In the genomic region with DNA sequence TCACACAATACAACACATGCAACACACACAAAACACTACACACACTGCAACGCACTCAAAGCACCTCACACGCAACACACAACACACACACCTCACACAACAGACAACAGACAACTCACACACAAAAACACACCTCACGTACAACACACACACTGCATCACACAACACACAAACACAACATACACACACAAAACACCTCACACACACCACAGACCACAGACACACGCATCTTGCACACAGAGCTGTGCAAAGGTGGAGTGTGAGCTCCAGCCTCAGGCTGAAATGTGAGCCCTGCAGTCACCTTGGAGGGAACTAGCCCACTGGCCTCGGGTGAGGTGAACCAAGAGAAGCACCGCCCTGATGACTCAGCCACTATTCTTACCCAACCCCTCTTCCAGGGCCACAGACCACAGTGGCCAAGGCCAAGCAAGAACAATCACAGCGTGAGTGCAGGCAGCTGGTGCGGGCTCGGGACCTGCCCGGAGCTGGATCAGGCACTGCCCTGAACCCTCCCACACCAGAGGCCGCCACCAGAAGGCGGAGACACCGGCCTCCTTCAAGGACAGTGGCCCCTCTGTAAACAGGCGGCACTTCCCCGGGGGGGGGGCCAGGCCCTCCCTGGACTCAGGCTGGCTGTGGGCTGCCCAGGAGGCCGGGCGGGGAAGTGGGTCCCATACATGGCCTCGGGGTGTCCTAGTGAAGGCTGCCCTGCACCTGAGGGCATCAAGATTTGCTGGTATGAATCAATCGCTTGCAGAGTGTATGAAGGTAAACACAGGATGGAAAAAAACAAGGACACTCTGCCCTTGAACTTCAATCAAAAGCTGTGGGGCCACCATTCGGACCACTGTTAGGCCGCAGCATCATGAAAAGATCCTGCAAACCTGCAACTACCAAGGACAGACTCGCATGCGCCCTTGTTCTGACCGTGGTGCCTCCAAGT, we compare ENCODE assay signal across 8 cellular contexts.
DNase-seq lines count a peak whose midpoint lies in the region; ATAC-seq and TF ChIP-seq lines count a peak whose summit lies in the region.

No MANE protein-coding gene starts in this region.

- intact Hi-C loops in Panc1 (cut with micrococcal nuclease; ENCODE audit: unreplicated experiment): no loop called here

- peak overlapping the region; percentile 80 for H3K27ac ChIP-seq in Panc1 (ENCODE audit: low read length)
- no peak overlapping the region for H3K27ac ChIP-seq in endodermal cell (ENCODE audit: low read depth, low read length)

- peaks cover 6% of the 10 kb centered on the region for H3K27me3 Mint-ChIP-seq in endodermal cell (ENCODE audit: insufficient read depth)

- peaks cover 89% of the 10 kb centered on the region for H3K4me1 ChIP-seq in Panc1 (ENCODE audit: control insufficient read depth, insufficient read depth, low read length)
- H3K4me1 ChIP-seq in endodermal cell (ENCODE audit: control insufficient read depth, insufficient read depth, low read length): peaks cover 9% of the 10 kb centered on the region
- H3K4me1 ChIP-seq in mucosa of stomach (ENCODE audit: control insufficient read depth, insufficient read depth, low read length): peaks cover 91% of the 10 kb centered on the region

- DNase-seq in ELF-1 (ENCODE audit: low read depth, low spot score): peak; percentile 96
- DNase-seq in Panc1 (ENCODE audit: low read depth, low spot score): peak; percentile 82
- peak; percentile 90 for DNase-seq in endodermal cell
- no peak for DNase-seq in cerebellar cortex (ENCODE audit: low spot score)
- DNase-seq in activated gamma-delta T cell (lab: John Stamatoyannopoulos, UW): no peak

- H3K27me3 ChIP-seq in Panc1 (ENCODE audit: control insufficient read depth, insufficient read depth, low read length) (no peaks in the 10 kb centered on the region), endodermal cell (ENCODE audit: control insufficient read depth, insufficient read depth, low read length, poor library complexity, severe bottlenecking) (no peaks in the 10 kb centered on the region), mucosa of stomach (ENCODE audit: control insufficient read depth, insufficient read depth, low read length) (no peaks in the 10 kb centered on the region)

- WGBS in endodermal cell (ENCODE audit: insufficient coverage in 1 of 2, insufficient read length in 1 of 2), 2 experiments: 85 to 97% methylated on average over 7 to 24 of the region's 24 CpGs

- H3K4me3 Mint-ChIP-seq in endodermal cell: no peak overlapping the region

- TF ChIP-seq CTCF in Panc1 (IDR thresholded peaks at IDR 0.05): no peak
- TF ChIP-seq CTCF in endodermal cell (conservative IDR thresholded peaks at IDR 0.05): no peak

- peak overlapping the region in 1 of 2 experiments; percentile 14; a peak in 2 of 4 replicates for H3K4me3 ChIP-seq in Panc1 (ENCODE audit: low read depth in 2 of 2, low read length in 2 of 2)
- no peak overlapping the region for H3K4me3 ChIP-seq in endodermal cell (ENCODE audit: low read length)
- peak overlapping the region; percentile 5 for H3K4me3 ChIP-seq in mucosa of stomach (ENCODE audit: low read length)

- POLR2A ChIA-PET in Panc1 (lab: Charles Lee): interaction anchor here (0.6 to 0.7 kb wide), 2 partner anchors 9 to 94 kb away, joined by 3 read pairs; no protein-coding TSS in a partner anchor

- H3K36me3 Mint-ChIP-seq in endodermal cell (ENCODE audit: low read depth): no peaks in the 10 kb centered on the region

- no peaks in the 10 kb centered on the region for H3K9me3 Mint-ChIP-seq in endodermal cell

- CTCF ChIA-PET in Panc1 (lab: Charles Lee): interaction anchor here (0.5 kb wide), 1 partner anchor 19 kb away, joined by 6 read pairs; no protein-coding TSS in a partner anchor

- H3K9me3 ChIP-seq in Panc1 (ENCODE audit: control insufficient read depth, insufficient read depth, low read depth, low read length) (no peaks in the 10 kb centered on the region), endodermal cell (ENCODE audit: control insufficient read depth, low read length) (no peaks in the 10 kb centered on the region), mucosa of stomach (ENCODE audit: control insufficient read depth, low read length) (no peaks in the 10 kb centered on the region)

- in situ Hi-C loops in Panc1 (cut with HindIII; ENCODE audit: low pct_unique_long_range_greater_than_20kb, low sequenced_read_pairs): no loop called here

- H3K9ac ChIP-seq in endodermal cell (ENCODE audit: extremely low read depth, low read length, poor library complexity, severe bottlenecking) (no peak overlapping the region), mucosa of stomach (ENCODE audit: low read length) (no peak overlapping the region)

- BruUV-seq in Panc1 (replicated peaks; lab: Mats Ljungman, UMichigan): no TSS peak

- ATAC-seq in GM19455 (IDR thresholded peaks at IDR 0.05; ENCODE audit: unreplicated experiment) (peak; percentile 74), HG03378 (IDR thresholded peaks at IDR 0.05; ENCODE audit: unreplicated experiment) (peak; percentile 96), Panc1 (peak; percentile 86)

- H3K36me3 ChIP-seq in Panc1 (ENCODE audit: control insufficient read depth, insufficient read depth, low read length) (peaks cover 3% of the 10 kb centered on the region), endodermal cell (ENCODE audit: control insufficient read depth, insufficient read depth, low read length) (peaks cover 3% of the 10 kb centered on the region), mucosa of stomach (ENCODE audit: control insufficient read depth, insufficient read depth, low read length) (no peaks in the 10 kb centered on the region)

- H3K27ac Mint-ChIP-seq in endodermal cell: no peak overlapping the region

- H3K4me1 Mint-ChIP-seq in endodermal cell: peaks cover 31% of the 10 kb centered on the region

Comparison
In these comparisons a context has a peak if more than half of its experiments do, and no peak if none do; other contexts are left out.
1. DNase-seq: peak in ELF-1 (single experiment), Panc1 (single experiment) and endodermal cell (single experiment); none in cerebellar cortex (single experiment) and activated gamma-delta T cell (single experiment).
2. Peak in every context shown above with its lines, with median percentiles within 50 percentile points of each other: ATAC-seq.